34 cellular contexts compared by ENCODE assay signal in the genomic region with DNA sequence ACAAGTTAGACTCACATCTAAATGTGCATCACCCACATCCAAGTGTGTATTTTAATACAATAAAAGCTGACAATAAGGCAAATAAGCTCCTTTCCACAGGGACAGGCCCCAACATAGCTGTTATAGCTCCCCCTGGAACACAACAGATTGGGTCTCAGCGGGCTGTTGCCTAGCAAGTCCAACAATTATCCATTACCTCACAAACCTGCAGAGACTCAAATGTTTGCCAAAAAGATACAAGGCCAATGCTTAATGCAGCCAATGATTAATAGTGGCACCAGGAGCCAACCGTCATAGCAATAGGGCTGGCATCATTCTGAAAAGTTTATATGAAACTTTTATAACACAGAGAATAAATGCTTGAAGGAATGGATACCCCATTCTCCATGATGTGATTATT.
"Had no signal": no experiment of that assay in that cellular context is flagged by ENCODE, and none has a peak within 500 bp of the region (broad histone marks: within the 10 kb centered on the region; RNA-seq: fewer than 3 reads in every experiment).

No MANE protein-coding gene starts in this region.

- H3K27me3 ChIP-seq: cardiac muscle cell, Peyer's patch had no signal

- H3K9me3 ChIP-seq: Peyer's patch had no signal

- H3K27ac ChIP-seq: cardiac muscle cell, Peyer's patch, RWPE1, VCaP had no signal

- H3K4me3 ChIP-seq: cardiac muscle cell, Peyer's patch had no signal

- H3K27me3 Mint-ChIP-seq: activated naive CD8-positive, alpha-beta T cell treated with anti-CD3 and anti-CD28 coated beads for 36 hours; activated T-helper 17 cell treated with anti-CD3 and anti-CD28 coated beads, Interleukin-2, amount 50 U/mL, for 72 hours; central memory CD8-positive, alpha-beta T cell had no signal

- H3K36me3 ChIP-seq: cardiac muscle cell, Peyer's patch had no signal

- H3K4me1 ChIP-seq: Peyer's patch had no signal

- H3K27ac Mint-ChIP-seq: activated CD8-positive, alpha-beta T cell treated with anti-CD3 and anti-CD28 coated beads for 36 hours; activated naive CD8-positive, alpha-beta T cell treated with anti-CD3 and anti-CD28 coated beads for 36 hours; activated T-cell treated with anti-CD3 and anti-CD28 coated beads, Interleukin-2, amount 50 U/mL, for 72 hours; activated T-helper 17 cell treated with anti-CD3 and anti-CD28 coated beads, Interleukin-2, amount 50 U/mL, for 72 hours had no signal

- H3K4me3 Mint-ChIP-seq: activated CD8-positive, alpha-beta T cell treated with anti-CD3 and anti-CD28 coated beads for 36 hours; activated naive CD8-positive, alpha-beta T cell treated with anti-CD3 and anti-CD28 coated beads for 36 hours; activated T-cell treated with anti-CD3 and anti-CD28 coated beads, Interleukin-2, amount 50 U/mL, for 72 hours; activated T-helper 17 cell treated with anti-CD3 and anti-CD28 coated beads, Interleukin-2, amount 50 U/mL, for 72 hours; central memory CD8-positive, alpha-beta T cell had no signal

- H3K4me1 Mint-ChIP-seq: central memory CD8-positive, alpha-beta T cell had no signal

- ATAC-seq: activated CD8-positive, alpha-beta T cell treated with anti-CD3 and anti-CD28 coated beads for 36 hours; activated T-cell treated with anti-CD3 and anti-CD28 coated beads, Interleukin-2, amount 50 U/mL, for 72 hours; activated T-helper 17 cell treated with anti-CD3 and anti-CD28 coated beads, Interleukin-2, amount 50 U/mL, for 72 hours; PC-3 had no signal

- H3K9me3 Mint-ChIP-seq: activated CD8-positive, alpha-beta T cell treated with anti-CD3 and anti-CD28 coated beads for 36 hours; activated naive CD8-positive, alpha-beta T cell treated with anti-CD3 and anti-CD28 coated beads for 36 hours; activated T-cell treated with anti-CD3 and anti-CD28 coated beads, Interleukin-2, amount 50 U/mL, for 72 hours; activated T-helper 17 cell treated with anti-CD3 and anti-CD28 coated beads, Interleukin-2, amount 50 U/mL, for 72 hours; central memory CD8-positive, alpha-beta T cell had no signal

- DNase-seq: activated CD4-positive, alpha-beta T cell treated with anti-CD3 and anti-CD28 coated beads for 1 hour; activated CD4-positive, alpha-beta T cell treated with anti-CD3 and anti-CD28 coated beads for 48 hours; activated CD4-positive, alpha-beta T cell treated with anti-CD3 and anti-CD28 coated beads, Interleukin-2, amount 50 U/mL, for 4 hours; activated CD4-positive, CD25-positive, alpha-beta regulatory T cell; activated CD8-positive, alpha-beta T cell treated with anti-CD3 and anti-CD28 coated beads for 36 hours; activated effector memory CD4-positive, alpha-beta T cell treated with anti-CD3 and anti-CD28 coated beads, Interleukin-2, amount 50 U/mL, for 16 hours; activated naive CD4-positive, alpha-beta T cell; activated naive CD4-positive, alpha-beta T cell treated with anti-CD3 and anti-CD28 coated beads, Interleukin-2, amount 50 U/mL, for 16 hours; activated naive CD8-positive, alpha-beta T cell treated with anti-CD3 and anti-CD28 coated beads for 36 hours; activated T-cell treated with anti-CD3 and anti-CD28 coated beads, Interleukin-2, amount 50 U/mL, for 1 hour; activated T-cell treated with anti-CD3 and anti-CD28 coated beads, Interleukin-2, amount 50 U/mL, for 72 hours; amniotic stem cell; aorta; Karpas-422; NCI-H1105; NCI-H1417 treated with DMSO at 0.1 percent for 48 hours; NCI-H187 treated with DMSO at 0.1 percent for 48 hours; NCI-H2171 treated with DMSO at 0.1 percent for 48 hours; NCI-H2227 treated with DMSO at 0.1 percent for 48 hours; NCI-H524 treated with DMSO at 0.1 percent for 48 hours; NCI-H748 treated with DMSO at 0.1 percent for 48 hours; NK-92 treated with Interleukin-12 subunit alpha and Interleukin-12 subunit beta, amount 100 ng/mL, for 24 hours; PC-3; Peyer's patch; Right ventricle myocardium superior; SW 1271; T-helper 1 cell; T-helper 2 cell; T-helper 9 cell had no signal
